ENCODE assay signal across 21 cellular contexts in the genomic region with DNA sequence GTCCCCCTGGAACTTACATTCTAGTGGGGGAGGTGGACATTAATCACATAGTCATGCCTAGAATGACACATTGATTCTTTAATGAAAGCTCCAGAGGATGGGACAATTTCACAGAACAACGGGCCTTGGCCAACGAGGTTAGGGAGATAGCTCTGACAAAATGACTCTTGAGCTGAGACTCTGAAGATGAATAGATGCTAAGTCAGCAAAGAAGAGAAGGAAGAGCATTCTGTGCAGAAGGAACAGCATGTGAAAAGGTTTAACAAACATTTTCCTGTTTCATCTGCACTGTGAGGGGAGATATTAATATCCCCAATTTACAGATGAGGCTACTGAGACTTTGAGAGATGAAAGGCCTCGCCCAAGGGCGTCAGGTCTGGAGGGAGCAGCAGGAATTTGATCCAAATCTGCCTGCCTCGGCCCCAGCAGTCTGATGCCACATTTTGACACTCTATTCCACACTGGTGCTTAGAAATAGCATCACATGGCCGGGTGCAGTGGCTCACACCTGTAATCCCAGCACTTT.
"Had no signal": no experiment of that assay in that cellular context is flagged by ENCODE, and none has a peak within 500 bp of the region (broad histone marks: within the 10 kb centered on the region; RNA-seq: fewer than 3 reads in every experiment).

No MANE protein-coding gene starts in this region.

- H3K27ac ChIP-seq: coronary artery, neutrophil, pancreas, stomach, thyroid gland had no signal

- H3K9me3 ChIP-seq: neutrophil, pancreas, stomach, thyroid gland had no signal

- FAIRE-seq: frontal cortex, pancreas had no signal

- H3K36me3 ChIP-seq: neutrophil, pancreas, stomach, thyroid gland had no signal

- H3K4me1 ChIP-seq: pancreas, stomach, thyroid gland had no signal

- H3K4me2 ChIP-seq: smooth muscle cell had no signal

- DNase-seq: dermis blood vessel endothelial cell; hypothalamus; immature natural killer cell; islet precursor cell; left colon; natural killer cell; pancreas; stimulated activated CD4-positive, alpha-beta T cell treated with anti-CD3 and anti-CD28 coated beads, Interleukin-12 subunit alpha, Interleukin-12 subunit beta, amount 100 ng/mL, for 4 hours; stimulated activated CD4-positive, alpha-beta T cell treated with anti-CD3 and anti-CD28 coated beads, Interleukin-1b, Interleukin-23, amount 100 ng/mL, for 48 hours; stimulated activated CD4-positive, alpha-beta T cell treated with anti-CD3 and anti-CD28 coated beads, Interleukin-4, amount 100 ng/mL, for 24 hours; stimulated activated naive CD4-positive, alpha-beta T cell treated with Interleukin-2 at 50 U/mL for 16 hours; stomach; thyroid gland; trophoblast cell had no signal

- H3K27me3 ChIP-seq: thyroid gland had no signal

- ATAC-seq: left colon; natural killer cell; pancreas; sciatic nerve; stimulated activated effector memory CD8-positive, alpha-beta T cell treated with anti-CD3 and anti-CD28 coated beads, Interleukin-12 subunit alpha, Interleukin-12 subunit beta, amount 100 ng/mL, for 72 hours had no signal

- H3K4me3 ChIP-seq: coronary artery, lung, pancreas, smooth muscle cell, stomach, thyroid gland had no signal
